16 cellular contexts compared by ENCODE assay signal in genomic region chr2:127778447-127778846, GRCh38. TPM values are rescaled to one million over a fixed set of nuclear protein-coding genes. Genes with fewer than 3 reads are reported as not detected.
DNase-seq lines count a peak whose midpoint lies in the region; ATAC-seq and TF ChIP-seq lines count a peak whose summit lies in the region.
"Had no signal": no experiment of that assay in that cellular context is flagged by ENCODE, and none has a peak within 500 bp of the region (broad histone marks: within the 10 kb centered on the region; RNA-seq: fewer than 3 reads in every experiment).

No MANE protein-coding gene starts in this region.

- no peak overlapping the region for H3K4me3 ChIP-seq in CD8-positive, alpha-beta memory T cell (ENCODE audit: low read length)
- no peak overlapping the region for H3K4me3 ChIP-seq in endodermal cell (ENCODE audit: low read length)
- H3K4me3 ChIP-seq: GM23248, SJSA1 had no signal

- no peaks in the 10 kb centered on the region for H3K36me3 ChIP-seq in CD8-positive, alpha-beta memory T cell (ENCODE audit: insufficient read depth, low read length)
- peaks cover 15% of the 10 kb centered on the region for H3K36me3 ChIP-seq in endodermal cell (ENCODE audit: control insufficient read depth, insufficient read depth, low read length)
- H3K36me3 ChIP-seq: BE2C had no signal

- 89% methylated on average over 2 of the region's 2 CpGs; no CpG with 5 or more reads in 1 of the 2 experiments for WGBS in endodermal cell (ENCODE audit: insufficient coverage in 1 of 2, insufficient read length in 1 of 2), 2 experiments

- POLR2A ChIA-PET in CD4-positive, alpha-beta T cell (lab: Charles Lee) = interaction anchor here (0.8 kb wide), 1 partner anchor 30 kb away, joined by 3 read pairs; no protein-coding TSS in a partner anchor
- POLR2A ChIA-PET in CD8-positive, alpha-beta memory T cell (lab: Charles Lee) = no interaction called here

- H3K4me1 Mint-ChIP-seq in CD4-positive, alpha-beta T cell (ENCODE audit: low read depth) = peaks cover 62% of the 10 kb centered on the region
- H3K4me1 Mint-ChIP-seq in CD8-positive, alpha-beta memory T cell = peaks cover 44 to 76% (median 65%) of the 10 kb centered on the region in 3 donors
- H3K4me1 Mint-ChIP-seq in endodermal cell = peaks cover 27% of the 10 kb centered on the region
- peaks cover 30% of the 10 kb centered on the region for H3K4me1 Mint-ChIP-seq in neural crest cell

- no peaks in the 10 kb centered on the region for H3K27me3 Mint-ChIP-seq in CD4-positive, alpha-beta T cell
- no peaks in the 10 kb centered on the region for H3K27me3 Mint-ChIP-seq in CD8-positive, alpha-beta memory T cell
- H3K27me3 Mint-ChIP-seq in endodermal cell (ENCODE audit: insufficient read depth) = no peaks in the 10 kb centered on the region
- H3K27me3 Mint-ChIP-seq in neural crest cell (ENCODE audit: low read depth) = no peaks in the 10 kb centered on the region

- intact Hi-C loops in CD4-positive, alpha-beta T cell (cut with DNase I, micrococcal nuclease) = no loop called here

- peaks cover 30% of the 10 kb centered on the region for H3K36me3 Mint-ChIP-seq in CD4-positive, alpha-beta T cell (ENCODE audit: low read depth)
- H3K36me3 Mint-ChIP-seq in CD8-positive, alpha-beta memory T cell = peaks cover 0 to 32% (median 11%) of the 10 kb centered on the region in 3 donors
- H3K36me3 Mint-ChIP-seq in endodermal cell (ENCODE audit: low read depth) (peaks cover 37% of the 10 kb centered on the region), neural crest cell (ENCODE audit: low read depth) (peaks cover 6% of the 10 kb centered on the region)

- no peak for DNase-seq in CD4-positive, alpha-beta T cell
- DNase-seq in CD8-positive, alpha-beta memory T cell = no peak
- DNase-seq in endodermal cell (no peak), neural crest cell (ENCODE audit: low read depth, low spot score) (no peak), NCI-H2227 (lab: John Stamatoyannopoulos, UW; ENCODE audit: unreplicated experiment) (no peak), NCI-H510A (lab: John Stamatoyannopoulos, UW) (no peak)
- DNase-seq in activated CD4-positive, CD25-positive, alpha-beta regulatory T cell (lab: John Stamatoyannopoulos, UW) = no peak
- DNase-seq: BE2C, Caco-2, DMS79 treated with DMSO at 0.1 percent for 48 hours, GM23248, NCI-H1417 treated with DMSO at 0.1 percent for 48 hours, NCI-H2029 treated with DMSO at 0.1 percent for 48 hours, NCI-H526 treated with DMSO at 0.1 percent for 48 hours had no signal

- no peaks in the 10 kb centered on the region for H3K9me3 Mint-ChIP-seq in CD4-positive, alpha-beta T cell
- no peaks in the 10 kb centered on the region for H3K9me3 Mint-ChIP-seq in CD8-positive, alpha-beta memory T cell
- peaks cover 3% of the 10 kb centered on the region for H3K9me3 Mint-ChIP-seq in endodermal cell
- H3K9me3 Mint-ChIP-seq in neural crest cell = no peaks in the 10 kb centered on the region

- no peaks in the 10 kb centered on the region for H3K9me3 ChIP-seq in CD4-positive, alpha-beta T cell (ENCODE audit: control insufficient read depth, low read length)
- H3K9me3 ChIP-seq in CD8-positive, alpha-beta memory T cell (ENCODE audit: low read length) = no peaks in the 10 kb centered on the region
- no peaks in the 10 kb centered on the region for H3K9me3 ChIP-seq in endodermal cell (ENCODE audit: control insufficient read depth, low read length)
- H3K9me3 ChIP-seq: BE2C, SJSA1 had no signal

- H3K27ac ChIP-seq in CD4-positive, alpha-beta T cell (ENCODE audit: low read depth, low read length) = no peak overlapping the region
- no peak overlapping the region for H3K27ac ChIP-seq in CD8-positive, alpha-beta memory T cell (ENCODE audit: low read depth, low read length)
- no peak overlapping the region for H3K27ac ChIP-seq in endodermal cell (ENCODE audit: low read depth, low read length)
- H3K27ac ChIP-seq: GM23248, SJSA1 had no signal

- H3K4me1 ChIP-seq in CD8-positive, alpha-beta memory T cell (ENCODE audit: insufficient read depth, low read length) = peaks cover 12% of the 10 kb centered on the region
- peaks cover 2% of the 10 kb centered on the region for H3K4me1 ChIP-seq in endodermal cell (ENCODE audit: control insufficient read depth, insufficient read depth, low read length)
- H3K4me1 ChIP-seq: BE2C, SJSA1 had no signal

- no peak overlapping the region for H3K9ac ChIP-seq in endodermal cell (ENCODE audit: extremely low read depth, low read length, poor library complexity, severe bottlenecking)
- H3K9ac ChIP-seq: GM23248 had no signal

- ATAC-seq in CD4-positive, alpha-beta T cell (ENCODE audit: poor library complexity) = no peak
- ATAC-seq: HCT116 had no signal

- no peak for TF ChIP-seq CTCF in CD4-positive, alpha-beta T cell (IDR thresholded peaks at IDR 0.05)
- TF ChIP-seq CTCF in endodermal cell (conservative IDR thresholded peaks at IDR 0.05) (no peak), neural crest cell (conservative IDR thresholded peaks at IDR 0.05) (no peak)

- CTCF ChIA-PET in CD4-positive, alpha-beta T cell (lab: Charles Lee) = no interaction called here
- CTCF ChIA-PET in CD8-positive, alpha-beta memory T cell (lab: Charles Lee) = interaction anchor here (1.4 kb wide), 1 partner anchor 20 kb away, joined by 3 read pairs; no protein-coding TSS in a partner anchor

- no peak overlapping the region for H3K4me3 Mint-ChIP-seq in CD4-positive, alpha-beta T cell
- H3K4me3 Mint-ChIP-seq in CD8-positive, alpha-beta memory T cell = peak overlapping the region in 1 of 7 donors; percentile 10
- no peak overlapping the region for H3K4me3 Mint-ChIP-seq in endodermal cell
- no peak overlapping the region for H3K4me3 Mint-ChIP-seq in neural crest cell

- H3K27ac Mint-ChIP-seq in CD4-positive, alpha-beta T cell = peak overlapping the region; percentile 48
- peak overlapping the region; percentile 22 to 85 (median 66) for H3K27ac Mint-ChIP-seq in CD8-positive, alpha-beta memory T cell
- H3K27ac Mint-ChIP-seq in endodermal cell (peak overlapping the region; percentile 67), neural crest cell (ENCODE audit: unreplicated experiment) (peak overlapping the region; percentile 57)

- H3K27me3 ChIP-seq in CD4-positive, alpha-beta T cell (ENCODE audit: control insufficient read depth, insufficient read depth, low read length) = no peaks in the 10 kb centered on the region
- no peaks in the 10 kb centered on the region for H3K27me3 ChIP-seq in CD8-positive, alpha-beta memory T cell (ENCODE audit: insufficient read depth, low read length, poor library complexity, severe bottlenecking)
- H3K27me3 ChIP-seq in endodermal cell (ENCODE audit: control insufficient read depth, insufficient read depth, low read length, poor library complexity, severe bottlenecking) = no peaks in the 10 kb centered on the region
- H3K27me3 ChIP-seq: BE2C, SJSA1 had no signal

RNA-seq across cellular contexts. Expression of gene WDR33, which starts 32.5 kb away (rescaled TPM):
- total RNA-seq in CD4-positive, alpha-beta T cell = 10 to 100 TPM; 59.8 to 61.5 TPM
- total RNA-seq in CD8-positive, alpha-beta memory T cell = 10 to 100 TPM; 84.8 to 88.1 TPM
- polyA plus RNA-seq in CD8-positive, alpha-beta memory T cell = 51.6 TPM
- total RNA-seq in endodermal cell (10 to 100 TPM; 76.3 to 82.5 TPM), neural crest cell (72.4 and 80.5 TPM in 2 replicates)
- polyA plus RNA-seq in endodermal cell (2013, experiment 1 of 2) = 38.9 TPM
- 39.7 TPM for polyA plus RNA-seq in endodermal cell (2013, experiment 2 of 2)
